25 cellular contexts compared by ENCODE assay signal in the genomic region with DNA sequence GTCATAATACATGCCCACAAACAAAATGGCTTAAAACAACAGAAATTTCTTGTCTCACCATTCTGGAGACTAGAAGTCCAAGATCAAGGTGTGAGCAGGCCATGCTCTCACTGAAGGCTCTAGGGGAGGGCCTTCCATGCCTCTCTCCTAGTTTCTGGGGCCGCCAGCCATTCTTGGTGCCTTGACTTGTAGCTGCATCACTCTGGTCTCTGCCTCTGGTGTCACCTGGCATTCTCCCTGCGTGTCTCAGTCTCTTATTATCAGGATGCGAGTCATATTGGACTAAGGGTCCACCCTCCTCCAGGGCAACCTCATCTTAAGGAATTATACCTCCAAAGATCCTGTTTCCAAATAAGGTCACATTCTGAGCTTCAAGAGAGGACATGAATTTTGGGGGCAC.
"Had no signal": no experiment of that assay in that cellular context is flagged by ENCODE, and none has a peak within 500 bp of the region (broad histone marks: within the 10 kb centered on the region; RNA-seq: fewer than 3 reads in every experiment).

No MANE protein-coding gene starts in this region.

- H3K4me1 ChIP-seq: body of pancreas had no signal

- H3K9me3 ChIP-seq: body of pancreas, spleen, tibial nerve had no signal

- H3K27me3 Mint-ChIP-seq: activated CD4-positive, alpha-beta memory T cell treated with anti-CD3 and anti-CD28 coated beads, Interleukin-2, amount 10 ng/mL, durations not matched to agents 7 days and 5 days; activated CD4-positive, alpha-beta T cell treated with anti-CD3 and anti-CD28 coated beads, Interleukin-2, amount 10 ng/mL, durations not matched to agents 7 days and 5 days; activated T-cell treated with anti-CD3 and anti-CD28 coated beads, Interleukin-2, amount 50 U/mL, for 24 hours had no signal

- ATAC-seq: activated naive CD4-positive, alpha-beta T cell treated with anti-CD3 and anti-CD28 coated beads, Interleukin-2, amount 50 U/mL, for 72 hours; body of pancreas; effector memory CD8-positive, alpha-beta T cell; left colon; naive thymus-derived CD8-positive, alpha-beta T cell; right cardiac atrium; WTC11 had no signal

- H3K27ac Mint-ChIP-seq: activated CD4-positive, alpha-beta memory T cell treated with anti-CD3 and anti-CD28 coated beads, Interleukin-2, amount 10 ng/mL, durations not matched to agents 7 days and 5 days; activated CD4-positive, alpha-beta T cell treated with anti-CD3 and anti-CD28 coated beads, Interleukin-2, amount 10 ng/mL, durations not matched to agents 7 days and 5 days; activated naive CD4-positive, alpha-beta T cell treated with anti-CD3 and anti-CD28 coated beads, Interleukin-2, amount 50 U/mL, for 72 hours; activated T-cell treated with anti-CD3 and anti-CD28 coated beads, Interleukin-2, amount 50 U/mL, for 24 hours; effector memory CD8-positive, alpha-beta T cell; memory B cell; naive thymus-derived CD8-positive, alpha-beta T cell; WTC11 had no signal

- H3K27ac ChIP-seq: body of pancreas, cardiac muscle cell, coronary artery, spleen, tibial nerve had no signal

- H3K9me3 Mint-ChIP-seq: activated CD4-positive, alpha-beta memory T cell treated with anti-CD3 and anti-CD28 coated beads, Interleukin-2, amount 10 ng/mL, durations not matched to agents 7 days and 5 days; activated CD4-positive, alpha-beta T cell treated with anti-CD3 and anti-CD28 coated beads, Interleukin-2, amount 10 ng/mL, durations not matched to agents 7 days and 5 days; activated naive CD4-positive, alpha-beta T cell treated with anti-CD3 and anti-CD28 coated beads, Interleukin-2, amount 50 U/mL, for 72 hours; activated T-cell treated with anti-CD3 and anti-CD28 coated beads, Interleukin-2, amount 50 U/mL, for 24 hours; effector memory CD8-positive, alpha-beta T cell; memory B cell; naive thymus-derived CD8-positive, alpha-beta T cell; neural crest cell; WTC11 had no signal

- H3K4me3 Mint-ChIP-seq: activated CD4-positive, alpha-beta memory T cell treated with anti-CD3 and anti-CD28 coated beads, Interleukin-2, amount 10 ng/mL, durations not matched to agents 7 days and 5 days; activated CD4-positive, alpha-beta T cell treated with anti-CD3 and anti-CD28 coated beads, Interleukin-2, amount 10 ng/mL, durations not matched to agents 7 days and 5 days; activated T-cell treated with anti-CD3 and anti-CD28 coated beads, Interleukin-2, amount 50 U/mL, for 24 hours; effector memory CD8-positive, alpha-beta T cell; memory B cell; naive thymus-derived CD8-positive, alpha-beta T cell; neural crest cell; WTC11 had no signal

- H3K27me3 ChIP-seq: body of pancreas, tibial nerve had no signal

- DNase-seq: activated CD4-positive, alpha-beta memory T cell treated with anti-CD3 and anti-CD28 coated beads, Interleukin-2, amount 10 ng/mL, durations not matched to agents 7 days and 5 days; activated CD4-positive, alpha-beta T cell treated with anti-CD3 and anti-CD28 coated beads for 1 hour; activated CD4-positive, alpha-beta T cell treated with anti-CD3 and anti-CD28 coated beads, Interleukin-2, amount 10 ng/mL, durations not matched to agents 7 days and 5 days; activated CD8-positive, alpha-beta memory T cell treated with anti-CD3 and anti-CD28 coated beads, Interleukin-2, amount 50 U/mL, for 48 hours; activated naive CD4-positive, alpha-beta T cell; activated T-cell treated with anti-CD3 and anti-CD28 coated beads, Interleukin-2, amount 50 U/mL, for 24 hours; anterior cingulate cortex; body of pancreas; effector memory CD8-positive, alpha-beta T cell; hippocampal formation; left colon; naive thymus-derived CD8-positive, alpha-beta T cell; nucleus accumbens; right cardiac atrium; spleen; stimulated activated naive CD4-positive, alpha-beta T cell; T-helper 2 cell had no signal

- H3K36me3 ChIP-seq: cardiac muscle cell, spleen, tibial nerve had no signal

- H3K4me1 Mint-ChIP-seq: activated CD4-positive, alpha-beta memory T cell treated with anti-CD3 and anti-CD28 coated beads, Interleukin-2, amount 10 ng/mL, durations not matched to agents 7 days and 5 days; activated CD4-positive, alpha-beta T cell treated with anti-CD3 and anti-CD28 coated beads, Interleukin-2, amount 10 ng/mL, durations not matched to agents 7 days and 5 days; memory B cell; naive thymus-derived CD8-positive, alpha-beta T cell; WTC11 had no signal

- FAIRE-seq: keratinocyte had no signal

- H3K36me3 Mint-ChIP-seq: activated naive CD4-positive, alpha-beta T cell treated with anti-CD3 and anti-CD28 coated beads, Interleukin-2, amount 50 U/mL, for 72 hours; memory B cell; naive thymus-derived CD8-positive, alpha-beta T cell; WTC11 had no signal

- H3K4me3 ChIP-seq: body of pancreas, cardiac muscle cell, coronary artery, spleen, tibial nerve had no signal
